In genomic region chr15:61228025-61228901, GRCh38 we compare ENCODE assay signal across 8 cellular contexts. TPM values are rescaled to one million over a fixed set of nuclear protein-coding genes. Genes with fewer than 3 reads are reported as not detected.
DNase-seq lines count a peak whose midpoint lies in the region; ATAC-seq and TF ChIP-seq lines count a peak whose summit lies in the region.

No MANE protein-coding gene starts in this region.

- CTCF ChIA-PET in GM10248 (lab: Yijun Ruan, JAX): no interaction called here

- H3K27ac ChIP-seq in adrenal gland (peak overlapping the region in 1 of 5 donors; percentile 53), iPS DF 6.9 (ENCODE audit: low read length) (no peak overlapping the region), skin epidermis (peak overlapping the region in 14 of 21 experiments; percentile 8 to 73 (median 42))

- intact Hi-C loops in natural killer cell (cut with micrococcal nuclease): no loop called here
- intact Hi-C loops in adrenal gland (cut with DNase I): no loop called here

- no peak for TF ChIP-seq CTCF in natural killer cell (IDR thresholded peaks at IDR 0.05)
- no peak for TF ChIP-seq CTCF in adrenal gland (IDR thresholded peaks at IDR 0.05)
- TF ChIP-seq CTCF in GM10248 (IDR thresholded peaks at IDR 0.05; ENCODE audit: control extremely low read depth, extremely low read depth, low read depth, missing control alignments): no peak

- H3K4me1 Mint-ChIP-seq in natural killer cell treated with Interleukin-12 subunit alpha and Interleukin-12 subunit beta and Interleukin-15 and Interleukin-18, amount 100 ng/mL, for 72 hours (ENCODE audit: low read depth in 2 of 2): peaks cover 0 to 4% of the 10 kb centered on the region in 2 donors
- peaks cover 0 to 6% of the 10 kb centered on the region in 2 donors for H3K4me1 Mint-ChIP-seq in natural killer cell

- ATAC-seq in natural killer cell treated with Interleukin-12 subunit alpha and Interleukin-12 subunit beta and Interleukin-15 and Interleukin-18, amount 100 ng/mL, for 72 hours: no peak
- no peak for ATAC-seq in natural killer cell
- no peak for ATAC-seq in GM19035 (IDR thresholded peaks at IDR 0.05; ENCODE audit: unreplicated experiment)
- ATAC-seq in HG03354 (IDR thresholded peaks at IDR 0.05; ENCODE audit: poor library complexity, severe bottlenecking, unreplicated experiment): no peak

- H3K9me3 Mint-ChIP-seq in natural killer cell treated with Interleukin-12 subunit alpha and Interleukin-12 subunit beta and Interleukin-15 and Interleukin-18, amount 100 ng/mL, for 72 hours: no peaks in the 10 kb centered on the region
- H3K9me3 Mint-ChIP-seq in natural killer cell: no peaks in the 10 kb centered on the region

- no peak for DNase-seq in natural killer cell treated with Interleukin-12 subunit alpha and Interleukin-12 subunit beta and Interleukin-15 and Interleukin-18, amount 100 ng/mL, for 72 hours (ENCODE audit: low spot score)
- no peak for DNase-seq in natural killer cell
- peak in 4 of 7 donors; percentile 19 to 24 (median 19) for DNase-seq in adrenal gland
- no peak for DNase-seq in iPS DF 6.9 (ENCODE audit: low read depth, low spot score)
- no peak for DNase-seq in GM10248 (ENCODE audit: extremely low spot score)

- H3K4me1 ChIP-seq in adrenal gland (replicated peaks in 1 of 2): peaks cover 5 to 6% of the 10 kb centered on the region in 2 donors
- peaks cover 5% of the 10 kb centered on the region; the same call in 1 of the 2 replicates for H3K4me1 ChIP-seq in iPS DF 6.9 (ENCODE audit: control insufficient read depth, insufficient read depth, low read length)

- H3K9me3 ChIP-seq in adrenal gland (replicated peaks in 1 of 3) (no peaks in the 10 kb centered on the region), iPS DF 6.9 (ENCODE audit: control insufficient read depth, insufficient read depth, low read length) (no peaks in the 10 kb centered on the region)

- no peaks in the 10 kb centered on the region for H3K36me3 Mint-ChIP-seq in natural killer cell treated with Interleukin-12 subunit alpha and Interleukin-12 subunit beta and Interleukin-15 and Interleukin-18, amount 100 ng/mL, for 72 hours
- H3K36me3 Mint-ChIP-seq in natural killer cell: no peaks in the 10 kb centered on the region

- POLR2A ChIA-PET in GM10248 (lab: Yijun Ruan, JAX): interaction anchor here (0.6 kb wide), 1 partner anchor 13 kb away, joined by 6 read pairs; no protein-coding TSS in a partner anchor

- no peaks in the 10 kb centered on the region for H3K27me3 ChIP-seq in adrenal gland
- no peaks in the 10 kb centered on the region; the same call in 1 of the 2 replicates for H3K27me3 ChIP-seq in iPS DF 6.9 (ENCODE audit: control insufficient read depth, insufficient read depth, low read length)

- peaks cover 46 to 73% of the 10 kb centered on the region in 2 donors for H3K27me3 Mint-ChIP-seq in natural killer cell treated with Interleukin-12 subunit alpha and Interleukin-12 subunit beta and Interleukin-15 and Interleukin-18, amount 100 ng/mL, for 72 hours
- H3K27me3 Mint-ChIP-seq in natural killer cell (ENCODE audit: low read depth in 2 of 2): peaks cover 46 to 75% of the 10 kb centered on the region in 2 donors

- H3K4me3 Mint-ChIP-seq in natural killer cell treated with Interleukin-12 subunit alpha and Interleukin-12 subunit beta and Interleukin-15 and Interleukin-18, amount 100 ng/mL, for 72 hours: peak overlapping the region; percentile 44
- no peak overlapping the region for H3K4me3 Mint-ChIP-seq in natural killer cell

- H3K4me3 ChIP-seq in adrenal gland (peak overlapping the region in 2 of 4 donors; percentile 78 to 84), iPS DF 6.9 (ENCODE audit: low read length) (peak overlapping the region; percentile 93; the same call in 1 of the 2 replicates), skin epidermis (peak overlapping the region; percentile 36 to 68 (median 54))

- no peaks in the 10 kb centered on the region for H3K36me3 ChIP-seq in adrenal gland (replicated peaks in 1 of 2)
- no peaks in the 10 kb centered on the region for H3K36me3 ChIP-seq in iPS DF 6.9 (ENCODE audit: control insufficient read depth, insufficient read depth, low read length)

- no peak overlapping the region for H3K27ac Mint-ChIP-seq in natural killer cell treated with Interleukin-12 subunit alpha and Interleukin-12 subunit beta and Interleukin-15 and Interleukin-18, amount 100 ng/mL, for 72 hours
- H3K27ac Mint-ChIP-seq in natural killer cell: no peak overlapping the region

- 0 to 1% (median 1%) methylated on average over 31 to 63 of the region's 63 CpGs for WGBS in adrenal gland, 4 donors
- WGBS in iPS DF 6.9 (ENCODE audit: insufficient coverage, insufficient read length): no CpG with 5 or more reads among the region's 63 CpGs

- TF ChIP-seq POLR2A in adrenal gland (IDR thresholded peaks at IDR 0.05): no peak

RNA-seq across cellular contexts. Expression of gene RORA, which starts 0.8 kb away (rescaled TPM):
- total RNA-seq in natural killer cell treated with Interleukin-12 subunit alpha and Interleukin-12 subunit beta and Interleukin-15 and Interleukin-18, amount 100 ng/mL, for 72 hours: 100 to 1,000 TPM; 109 to 136 TPM
- total RNA-seq in natural killer cell: 100 to 1,000 TPM; 162 to 211 (median 163) TPM
- 100 to 1,000 TPM in 7 of 8 donors, 10 to 100 TPM in 1; 72.9 to 290 (median 190) TPM for total RNA-seq in adrenal gland
- 10 to 100 TPM; 18.5 to 65.2 (median 23.4) TPM for polyA plus RNA-seq in adrenal gland

Comparison
In these comparisons a context has a peak if more than half of its experiments do, and no peak if none do; other contexts are left out.
1. DNase-seq: peak in adrenal gland (4 of 7); none in natural killer cell treated with Interleukin-12 subunit alpha and Interleukin-12 subunit beta and Interleukin-15 and Interleukin-18, amount 100 ng/mL, for 72 hours (single experiment), natural killer cell (single experiment), iPS DF 6.9 (single experiment) and GM10248 (single experiment).